ENCODE assay signal across 1 cellular context in genomic region chr17:30118635-30119034, GRCh38.
A peak's percentile ranks its signal among the peaks of the same experiment; 100 is the strongest.
TF ChIP-seq lines count a peak whose summit lies in the region.

No MANE protein-coding gene starts in this region.

TF ChIP-seq in WTC11, 78 proteins besides CTCF, POLR2A, EP300 and RAD21:
- TF ChIP-seq ZNF121 (CRISPR knock-in tag; IDR thresholded peaks at IDR 0.05), result 0 out of 2 replicates have a peak, but pooled peaks have one; percentile 28
